Comparison of ENCODE assay signal across 8 cellular contexts in genomic region chrX:153726286-153727107, GRCh38. TPM values are rescaled to one million over a fixed set of nuclear protein-coding genes. Genes with fewer than 3 reads are reported as not detected.
A peak's percentile ranks its signal among the peaks of the same experiment; 100 is the strongest.
DNase-seq lines count a peak whose midpoint lies in the region; ATAC-seq, FAIRE-seq and TF ChIP-seq lines count a peak whose summit lies in the region.

No MANE protein-coding gene starts in this region.

- CTCF ChIA-PET in mammary epithelial cell (lab: Charles Lee; ENCODE audit: low non-redundant PET): interaction anchor here (0.6 kb wide), 1 partner anchor 28 kb away, joined by 4 read pairs; no protein-coding TSS in a partner anchor

- FAIRE-seq in D721Med (lab: Jason Lieb, UNC): no peak

- ATAC-seq in GM19395 (IDR thresholded peaks at IDR 0.05; ENCODE audit: unreplicated experiment) (peak; percentile 60), HG03460 (IDR thresholded peaks at IDR 0.05; ENCODE audit: unreplicated experiment) (peak; percentile 57), left lung (peak; percentile 42)
- no peak for ATAC-seq in stimulated activated naive CD8-positive, alpha-beta T cell treated with anti-CD3 and anti-CD28 coated beads, Interleukin-15, Interleukin-2, amounts not matched to agents 100 U/mL and 50 U/mL, for 24 hours

- intact Hi-C loops in mammary epithelial cell (cut with micrococcal nuclease): no loop called here
- intact Hi-C loops in left lung (cut with DNase I): no loop called here

- H3K36me3 ChIP-seq in mammary epithelial cell (ENCODE audit: insufficient read depth, low read length) (no peaks in the 10 kb centered on the region), left lung (peaks cover 0 to 4% of the 10 kb centered on the region in 2 donors)

- peak overlapping the region; percentile 60 for H2AFZ ChIP-seq in mammary epithelial cell (ENCODE audit: low read depth, low read length)

- H3K27me3 ChIP-seq in mammary epithelial cell (ENCODE audit: insufficient read depth, low read length) (no peaks in the 10 kb centered on the region), left lung (no peaks in the 10 kb centered on the region)

- no peak overlapping the region for H3K27ac ChIP-seq in mammary epithelial cell (ENCODE audit: insufficient read depth, low read depth, low read length)
- H3K27ac ChIP-seq in left lung: peak overlapping the region; percentile 82 to 89

- TF ChIP-seq CTCF in mammary epithelial cell (conservative IDR thresholded peaks at IDR 0.05 in 1 of 2, IDR thresholded peaks at IDR 0.05 in 1 of 2; ENCODE audit: extremely low read depth in 1 of 2, insufficient read depth in 1 of 2, low read depth in 1 of 2, low read length in 2 of 2) (no peak), left lung (IDR thresholded peaks at IDR 0.05) (no peak), D721Med (IDR thresholded peaks at IDR 0.05; ENCODE audit: insufficient read depth, missing control alignments) (no peak)

- BruUV-seq in mammary epithelial cell (replicated peaks; lab: Mats Ljungman, UMichigan): no TSS peak

- WGBS in mammary epithelial cell (ENCODE audit: low coverage, missing lambda C conversion rate): 53% methylated on average over 22 of the region's 35 CpGs

- DNase-seq in DMS153 (lab: John Stamatoyannopoulos, UW): peak; percentile 36
- peak; percentile 86 for DNase-seq in SK-MEL-5 (ENCODE audit: low read depth, low spot score)
- DNase-seq in mammary epithelial cell: no peak
- peak; percentile 80 to 86 for DNase-seq in left lung
- peak; percentile 43 for DNase-seq in stimulated activated naive CD8-positive, alpha-beta T cell treated with anti-CD3 and anti-CD28 coated beads, Interleukin-15, Interleukin-2, amounts not matched to agents 100 U/mL and 50 U/mL, for 24 hours
- DNase-seq in D721Med (ENCODE audit: insufficient read length, low spot score): no peak

- H3K4me3 ChIP-seq in mammary epithelial cell (replicated peaks in 1 of 3; ENCODE audit: insufficient read depth in 1 of 3, low read depth in 2 of 3, low read length in 3 of 3) (no peak overlapping the region), left lung (peak overlapping the region in 1 of 2 donors; percentile 71)

- H3K9me3 ChIP-seq in mammary epithelial cell (replicated peaks; ENCODE audit: insufficient read depth, low read length): peaks cover 4% of the 10 kb centered on the region
- H3K9me3 ChIP-seq in left lung: no peaks in the 10 kb centered on the region

- peaks cover 30% of the 10 kb centered on the region for H3K4me1 ChIP-seq in mammary epithelial cell (ENCODE audit: insufficient read depth, low read length)
- H3K4me1 ChIP-seq in left lung: peaks cover 20 to 55% of the 10 kb centered on the region in 2 donors

- in situ Hi-C loops in SK-MEL-5 (cut with HindIII; ENCODE audit: low pct_unique_long_range_greater_than_20kb, low sequenced_read_pairs) (no loop called here), mammary epithelial cell (cut with MboI; ENCODE audit: low sequenced_read_pairs in 2 of 2) (no loop called here)

- H4K20me1 ChIP-seq in mammary epithelial cell (ENCODE audit: insufficient read depth, low read length): no peaks in the 10 kb centered on the region

- dilution Hi-C loops in mammary epithelial cell (cut with HindIII; ENCODE audit: low sequenced_read_pairs): no loop called here

- H3K4me2 ChIP-seq in mammary epithelial cell (ENCODE audit: insufficient read depth, low read depth, low read length): peak overlapping the region; percentile 60

- no peak overlapping the region for H3K9ac ChIP-seq in mammary epithelial cell (ENCODE audit: insufficient read depth, low read length)

- H3K79me2 ChIP-seq in mammary epithelial cell (ENCODE audit: insufficient read depth, low read length): peaks cover 24% of the 10 kb centered on the region

RNA-seq across cellular contexts. Expression of gene ABCD1, which starts 1.8 kb away (rescaled TPM):
- total RNA-seq in SK-MEL-5 (2014; rRNA removed; shearing (Covaris generic)): 39.1 and 43.5 TPM in 2 replicates
- polyA plus RNA-seq in SK-MEL-5 (2015; cell fraction: cytosol; rRNA removed): 73.8 and 97.7 TPM in 2 replicates
- polyA plus RNA-seq in SK-MEL-5 (2015; cell fraction: nucleus; rRNA removed): 58.5 and 78.2 TPM in 2 replicates
- total RNA-seq in mammary epithelial cell (1 to 10 TPM; 4.0 to 5.7 TPM), left lung (10 to 100 TPM; 14.2 to 18.5 TPM)
- 1.7 TPM for polyA plus RNA-seq in mammary epithelial cell
- polyA minus RNA-seq in mammary epithelial cell: 22.6 TPM

RNA-seq across cellular contexts. Expression of gene BCAP31, which starts 2.3 kb away (rescaled TPM):
- 363 and 424 TPM in 2 replicates for total RNA-seq in SK-MEL-5 (2014; rRNA removed; shearing (Covaris generic))
- polyA plus RNA-seq in SK-MEL-5 (2015; cell fraction: cytosol; rRNA removed): 450 and 558 TPM in 2 replicates
- 74.9 and 94.8 TPM in 2 replicates for polyA plus RNA-seq in SK-MEL-5 (2015; cell fraction: nucleus; rRNA removed)
- 100 to 1,000 TPM; 156 to 277 TPM for total RNA-seq in mammary epithelial cell
- polyA plus RNA-seq in mammary epithelial cell: 256 TPM
- 371 TPM for polyA minus RNA-seq in mammary epithelial cell
- 100 to 1,000 TPM; 218 to 243 TPM for total RNA-seq in left lung

RNA-seq across cellular contexts. Expression of gene PLXNB3, which starts 37.6 kb away (rescaled TPM):
- 2.7 and 4.8 TPM in 2 replicates for total RNA-seq in SK-MEL-5 (2014; rRNA removed; shearing (Covaris generic))
- 12.9 and 14.1 TPM in 2 replicates for polyA plus RNA-seq in SK-MEL-5 (2015; cell fraction: cytosol; rRNA removed)
- polyA plus RNA-seq in SK-MEL-5 (2015; cell fraction: nucleus; rRNA removed): 49.6 and 56.0 TPM in 2 replicates
- total RNA-seq in mammary epithelial cell (10 to 100 TPM; 15.2 to 24.6 TPM), left lung (1 to 10 TPM; 3.0 to 3.9 TPM)
- polyA plus RNA-seq in mammary epithelial cell: 12.0 TPM
- 3.6 TPM for polyA minus RNA-seq in mammary epithelial cell

RNA-seq across cellular contexts. Expression of gene SLC6A8, which starts 38.8 kb away (rescaled TPM):
- 44.7 and 48.1 TPM in 2 replicates for total RNA-seq in SK-MEL-5 (2014; rRNA removed; shearing (Covaris generic))
- 114 and 126 TPM in 2 replicates for polyA plus RNA-seq in SK-MEL-5 (2015; cell fraction: cytosol; rRNA removed)
- 179 and 194 TPM in 2 replicates for polyA plus RNA-seq in SK-MEL-5 (2015; cell fraction: nucleus; rRNA removed)
- total RNA-seq in mammary epithelial cell (10 to 100 TPM; 20.5 to 99.2 TPM), left lung (10 to 100 TPM; 10.5 to 11.2 TPM)
- 82.3 TPM for polyA plus RNA-seq in mammary epithelial cell
- 178 TPM for polyA minus RNA-seq in mammary epithelial cell

RNA-seq across cellular contexts. Expression of gene PNCK, which starts 52.9 kb away (rescaled TPM):
- total RNA-seq in SK-MEL-5 (2014; rRNA removed; shearing (Covaris generic)): 0.64 and 0.87 TPM in 2 replicates
- polyA plus RNA-seq in SK-MEL-5 (2015; cell fraction: cytosol; rRNA removed): 0.33 and 1.3 TPM in 2 replicates
- 10.3 and 10.4 TPM in 2 replicates for polyA plus RNA-seq in SK-MEL-5 (2015; cell fraction: nucleus; rRNA removed)
- 1 to 10 TPM; 1.2 to 1.7 TPM for total RNA-seq in mammary epithelial cell
- polyA plus RNA-seq in mammary epithelial cell: 0.39 TPM
- not detected for polyA minus RNA-seq in mammary epithelial cell
- total RNA-seq in left lung: 1 to 10 TPM in 1 of 2 donors, not detected in 1; 1.1 TPM

Comparison
In these comparisons a context has a peak if more than half of its experiments do, and no peak if none do; other contexts are left out.
1. DNase-seq: peak in DMS153 (single experiment), SK-MEL-5 (single experiment), left lung (2 of 2) and stimulated activated naive CD8-positive, alpha-beta T cell treated with anti-CD3 and anti-CD28 coated beads, Interleukin-15, Interleukin-2, amounts not matched to agents 100 U/mL and 50 U/mL, for 24 hours (single experiment); none in mammary epithelial cell (single experiment) and D721Med (single experiment).